1 cellular context compared by ENCODE assay signal in the genomic region with DNA sequence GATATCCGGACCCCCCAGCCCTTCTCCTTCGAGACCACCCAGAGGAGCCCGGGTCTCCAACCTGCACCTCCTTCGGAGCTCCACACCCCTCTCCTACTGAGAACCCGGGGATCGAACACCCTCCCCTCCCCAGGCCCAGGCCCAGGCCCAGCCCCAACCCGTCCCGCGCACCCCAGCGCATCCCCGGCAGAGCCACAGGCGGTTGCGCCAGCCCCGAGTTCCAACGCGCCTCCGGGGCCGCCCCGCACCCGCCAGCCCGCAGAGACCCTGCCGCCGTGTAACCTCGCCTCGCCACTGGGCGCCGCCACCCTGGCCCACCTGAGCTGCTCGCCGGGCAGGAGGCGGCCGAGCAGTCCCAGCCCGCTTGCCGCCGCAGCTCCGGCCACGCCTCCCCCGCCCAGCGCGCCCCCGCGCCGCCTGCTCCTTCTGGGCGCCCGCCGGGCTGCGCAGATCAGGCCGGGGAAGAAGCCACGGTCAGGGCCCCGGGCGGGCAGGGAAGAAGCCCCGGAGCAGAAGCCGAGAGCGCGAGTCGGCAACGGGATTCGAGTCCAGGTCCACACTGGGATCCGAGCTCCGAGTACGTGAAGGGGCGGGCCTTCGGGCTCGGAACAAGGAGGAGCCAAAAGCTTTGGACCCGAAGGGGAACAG.
A peak's percentile ranks its signal among the peaks of the same experiment; 100 is the strongest.
TF ChIP-seq lines count a peak whose summit lies in the region.

A gene with protein sequence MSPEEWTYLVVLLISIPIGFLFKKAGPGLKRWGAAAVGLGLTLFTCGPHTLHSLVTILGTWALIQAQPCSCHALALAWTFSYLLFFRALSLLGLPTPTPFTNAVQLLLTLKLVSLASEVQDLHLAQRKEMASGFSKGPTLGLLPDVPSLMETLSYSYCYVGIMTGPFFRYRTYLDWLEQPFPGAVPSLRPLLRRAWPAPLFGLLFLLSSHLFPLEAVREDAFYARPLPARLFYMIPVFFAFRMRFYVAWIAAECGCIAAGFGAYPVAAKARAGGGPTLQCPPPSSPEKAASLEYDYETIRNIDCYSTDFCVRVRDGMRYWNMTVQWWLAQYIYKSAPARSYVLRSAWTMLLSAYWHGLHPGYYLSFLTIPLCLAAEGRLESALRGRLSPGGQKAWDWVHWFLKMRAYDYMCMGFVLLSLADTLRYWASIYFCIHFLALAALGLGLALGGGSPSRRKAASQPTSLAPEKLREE (minus strand): TSS at position 561 of the 648 bp plus-strand sequence. CDS start 1,072 bp downstream, outside the sequence.

TF ChIP-seq in H1, 55 proteins besides CTCF, POLR2A, EP300 and RAD21 (continued from another document):
- TF ChIP-seq TAF1 (IDR thresholded peaks at IDR 0.05; ENCODE audit: low read depth, low read length) = peak; percentile 63; the same call in 1 of the 2 replicates
- TF ChIP-seq TEAD4 (IDR thresholded peaks at IDR 0.05; ENCODE audit: low read depth, low read length) = no peak
- TF ChIP-seq RNF2 (IDR thresholded peaks at IDR 0.05; ENCODE audit: borderline replicate concordance, low read depth, low read length, missing control alignments, poor library complexity, severe bottlenecking) = no peak
- no peak for TF ChIP-seq YY1 (IDR thresholded peaks at IDR 0.05; ENCODE audit: low read depth, low read length)
- no peak for TF ChIP-seq EZH2 (IDR thresholded peaks at IDR 0.05; ENCODE audit: low read depth, low read length, severe bottlenecking)
- no peak for TF ChIP-seq HDAC2 (IDR thresholded peaks at IDR 0.05; ENCODE audit: borderline replicate concordance in 1 of 2, low read depth in 2 of 2, low read length in 2 of 2)
- TF ChIP-seq RBBP5 (IDR thresholded peaks at IDR 0.05; ENCODE audit: borderline replicate concordance, low read depth, low read length) = peak; percentile 41; the same call in 1 of the 2 replicates
- TF ChIP-seq, protein P1, sequence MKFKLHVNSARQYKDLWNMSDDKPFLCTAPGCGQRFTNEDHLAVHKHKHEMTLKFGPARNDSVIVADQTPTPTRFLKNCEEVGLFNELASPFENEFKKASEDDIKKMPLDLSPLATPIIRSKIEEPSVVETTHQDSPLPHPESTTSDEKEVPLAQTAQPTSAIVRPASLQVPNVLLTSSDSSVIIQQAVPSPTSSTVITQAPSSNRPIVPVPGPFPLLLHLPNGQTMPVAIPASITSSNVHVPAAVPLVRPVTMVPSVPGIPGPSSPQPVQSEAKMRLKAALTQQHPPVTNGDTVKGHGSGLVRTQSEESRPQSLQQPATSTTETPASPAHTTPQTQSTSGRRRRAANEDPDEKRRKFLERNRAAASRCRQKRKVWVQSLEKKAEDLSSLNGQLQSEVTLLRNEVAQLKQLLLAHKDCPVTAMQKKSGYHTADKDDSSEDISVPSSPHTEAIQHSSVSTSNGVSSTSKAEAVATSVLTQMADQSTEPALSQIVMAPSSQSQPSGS (IDR thresholded peaks at IDR 0.05; ENCODE audit: low read length) = no peak
- TF ChIP-seq BRCA1 (IDR thresholded peaks at IDR 0.05; ENCODE audit: low read depth, low read length) = no peak
- TF ChIP-seq SP1 (IDR thresholded peaks at IDR 0.05; ENCODE audit: low read depth, low read length) = peak; percentile 88
- TF ChIP-seq EGR1 (IDR thresholded peaks at IDR 0.05; ENCODE audit: borderline replicate concordance, low read depth, low read length) = 0 out of 2 replicates have a peak, but pooled peaks have one; percentile 51
- TF ChIP-seq, protein P2, sequence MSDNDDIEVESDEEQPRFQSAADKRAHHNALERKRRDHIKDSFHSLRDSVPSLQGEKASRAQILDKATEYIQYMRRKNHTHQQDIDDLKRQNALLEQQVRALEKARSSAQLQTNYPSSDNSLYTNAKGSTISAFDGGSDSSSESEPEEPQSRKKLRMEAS (IDR thresholded peaks at IDR 0.05) = 0 out of 2 replicates have a peak, but pooled peaks have one; percentile 31
- no peak for TF ChIP-seq SAP30 (IDR thresholded peaks at IDR 0.05; ENCODE audit: insufficient read depth, insufficient replicate concordance, low read length)
TF ChIP-seq in H1: peak in this region for 10.
